ENCODE assay signal across 16 cellular contexts in genomic region chr9:88344013-88344412, GRCh38.
"Had no signal": no experiment of that assay in that cellular context is flagged by ENCODE, and none has a peak within 500 bp of the region (broad histone marks: within the 10 kb centered on the region; RNA-seq: fewer than 3 reads in every experiment).

No MANE protein-coding gene starts in this region.

- H3K9me3 ChIP-seq: colonic mucosa, heart left ventricle, left ventricle myocardium inferior, pancreas, right atrium auricular region, thyroid gland had no signal

- FAIRE-seq: islet of Langerhans had no signal

- DNase-seq: activated CD4-positive, alpha-beta T cell treated with anti-CD3 and anti-CD28 coated beads for 48 hours; activated naive CD4-positive, alpha-beta T cell treated with anti-CD3 and anti-CD28 coated beads, Interleukin-2, amount 10 ng/mL, durations not matched to agents 7 days and 5 days; caudate nucleus; colonic mucosa; foreskin melanocyte; heart left ventricle; left ventricle myocardium inferior; mesenchymal stem cell; pancreas; T-cell; thyroid gland; WERI-Rb-1 had no signal

- H3K36me3 ChIP-seq: colonic mucosa, heart left ventricle, left ventricle myocardium inferior, pancreas, right atrium auricular region, thyroid gland, WERI-Rb-1 had no signal

- H3K4me3 ChIP-seq: colonic mucosa, heart left ventricle, left ventricle myocardium inferior, pancreas, right atrium auricular region, skin epidermis, thyroid gland had no signal

- ATAC-seq: heart left ventricle; stimulated activated effector memory CD8-positive, alpha-beta T cell treated with anti-CD3 and anti-CD28 coated beads, Interleukin-12 subunit alpha, Interleukin-12 subunit beta, amount 100 ng/mL, for 72 hours; T-cell had no signal

- H3K4me1 ChIP-seq: colonic mucosa, heart left ventricle, left ventricle myocardium inferior, pancreas, right atrium auricular region, thyroid gland had no signal

- H3K27ac ChIP-seq: colonic mucosa, heart left ventricle, left ventricle myocardium inferior, pancreas, right atrium auricular region, skin epidermis, thyroid gland, WERI-Rb-1 had no signal

- H3K27me3 ChIP-seq: colonic mucosa, pancreas, right atrium auricular region, thyroid gland had no signal
